ENCODE assay signal across 12 cellular contexts in the genomic region with DNA sequence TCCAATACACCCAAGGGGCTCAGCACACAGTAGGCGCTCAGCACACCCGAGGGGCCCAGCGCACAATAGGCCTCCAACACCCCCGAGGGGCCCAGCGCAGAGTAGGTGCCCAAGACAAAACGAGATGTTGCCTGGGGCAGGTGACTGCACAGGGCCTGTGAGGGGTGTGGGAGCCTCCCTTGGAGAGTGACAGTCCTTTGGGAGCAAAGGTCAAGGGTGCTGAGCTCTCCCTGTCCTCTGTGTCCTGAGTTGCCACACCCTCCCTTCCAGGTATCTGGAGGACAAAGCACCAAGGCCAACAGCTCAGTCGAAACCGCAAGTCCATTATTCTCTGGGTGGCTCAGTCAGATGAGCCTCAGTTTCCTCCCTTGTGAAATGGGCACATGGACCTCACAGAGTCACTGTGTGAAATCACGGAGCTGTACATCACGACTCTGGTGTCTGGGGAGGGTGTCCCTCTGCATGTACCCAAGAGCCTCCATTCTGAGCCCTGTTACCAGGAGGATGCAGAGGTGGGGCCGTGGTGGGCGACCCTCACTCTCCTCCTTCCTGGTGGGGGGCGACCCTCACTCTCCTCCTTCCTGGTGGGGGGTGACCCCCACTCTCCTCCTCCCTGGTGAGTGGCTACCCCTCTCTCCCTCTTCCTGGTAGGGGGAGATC.
DNase-seq lines count a peak whose midpoint lies in the region; ATAC-seq and TF ChIP-seq lines count a peak whose summit lies in the region.
"Had no signal": no experiment of that assay in that cellular context is flagged by ENCODE, and none has a peak within 500 bp of the region (broad histone marks: within the 10 kb centered on the region; RNA-seq: fewer than 3 reads in every experiment).

No MANE protein-coding gene starts in this region.

- ATAC-seq in left colon = peak; percentile 63
- ATAC-seq in aorta (ENCODE audit: low FRiP score) = no peak
- no peak for ATAC-seq in HG03520 (IDR thresholded peaks at IDR 0.05; ENCODE audit: unreplicated experiment)

- 97 to 98% methylated on average over 13 of the region's 13 CpGs for WGBS in aorta, 2 donors

- H3K36me3 ChIP-seq in right atrium auricular region = no peaks in the 10 kb centered on the region
- no peaks in the 10 kb centered on the region for H3K36me3 ChIP-seq in aorta (ENCODE audit: control insufficient read depth in 1 of 2, insufficient read depth in 2 of 2, low read length in 1 of 2)
- no peaks in the 10 kb centered on the region for H3K36me3 ChIP-seq in effector memory CD4-positive, alpha-beta T cell (ENCODE audit: control insufficient read depth, insufficient read depth, low read length)
- H3K36me3 ChIP-seq: HAP-1, vagina had no signal

- H3K4me1 ChIP-seq in right atrium auricular region (no peaks in the 10 kb centered on the region), aorta (ENCODE audit: control insufficient read depth in 1 of 2, insufficient read depth in 2 of 2, low read length in 2 of 2) (no peaks in the 10 kb centered on the region)
- peaks cover 5% of the 10 kb centered on the region for H3K4me1 ChIP-seq in effector memory CD4-positive, alpha-beta T cell (ENCODE audit: control insufficient read depth, insufficient read depth, low read length, poor library complexity, severe bottlenecking)
- H3K4me1 ChIP-seq: HAP-1 had no signal

- no peak for TF ChIP-seq CTCF in right atrium auricular region (IDR thresholded peaks at IDR 0.05)

- intact Hi-C loops in cardiac septum (cut with DNase I) (no loop called here), left colon (cut with DNase I, micrococcal nuclease) (no loop called here), aorta (cut with DNase I) (no loop called here)

- no peaks in the 10 kb centered on the region for H3K27me3 Mint-ChIP-seq in T-helper 2 cell treated with Interferon-gamma antibody and Interleukin-4, amounts not matched to agents 5 μg/mL and 100 μg/mL, for 36 hours (ENCODE audit: low read depth)
- H3K27me3 Mint-ChIP-seq: CD4-positive, alpha-beta memory T cell had no signal

- DNase-seq in cardiac septum (ENCODE audit: low spot score) (peak; percentile 68), right atrium auricular region (ENCODE audit: low spot score) (no peak), RPMI8226 (peak; percentile 39), left colon (peak; percentile 33 to 53), aorta (peak; percentile 25 to 56)
- no peak for DNase-seq in T-helper 2 cell treated with Interferon-gamma antibody and Interleukin-4, amounts not matched to agents 5 μg/mL and 100 μg/mL, for 36 hours (ENCODE audit: low spot score)
- no peak for DNase-seq in effector memory CD4-positive, alpha-beta T cell
- DNase-seq: NCI-H526 had no signal

- H3K4me3 ChIP-seq in right atrium auricular region (no peak overlapping the region), aorta (ENCODE audit: low read length in 2 of 2) (no peak overlapping the region)
- no peak overlapping the region for H3K4me3 ChIP-seq in effector memory CD4-positive, alpha-beta T cell (ENCODE audit: insufficient read depth, low read depth, low read length, poor library complexity, severe bottlenecking)
- H3K4me3 ChIP-seq: HAP-1, vagina had no signal

- H3K27ac Mint-ChIP-seq in T-helper 2 cell treated with Interferon-gamma antibody and Interleukin-4, amounts not matched to agents 5 μg/mL and 100 μg/mL, for 36 hours = no peak overlapping the region
- H3K27ac Mint-ChIP-seq: CD4-positive, alpha-beta memory T cell had no signal

- no peaks in the 10 kb centered on the region for H3K9me3 ChIP-seq in right atrium auricular region
- H3K9me3 ChIP-seq in aorta (ENCODE audit: control insufficient read depth, low read length) = no peaks in the 10 kb centered on the region
- H3K9me3 ChIP-seq in effector memory CD4-positive, alpha-beta T cell (ENCODE audit: control insufficient read depth, low read length) = no peaks in the 10 kb centered on the region
- H3K9me3 ChIP-seq: HAP-1, vagina had no signal

- no peaks in the 10 kb centered on the region for H3K36me3 Mint-ChIP-seq in T-helper 2 cell treated with Interferon-gamma antibody and Interleukin-4, amounts not matched to agents 5 μg/mL and 100 μg/mL, for 36 hours (ENCODE audit: low read depth)
- H3K36me3 Mint-ChIP-seq: CD4-positive, alpha-beta memory T cell had no signal

- no peaks in the 10 kb centered on the region for H3K9me3 Mint-ChIP-seq in T-helper 2 cell treated with Interferon-gamma antibody and Interleukin-4, amounts not matched to agents 5 μg/mL and 100 μg/mL, for 36 hours
- H3K9me3 Mint-ChIP-seq: CD4-positive, alpha-beta memory T cell had no signal

- H3K27ac ChIP-seq in right atrium auricular region (no peak overlapping the region), aorta (ENCODE audit: low read depth in 1 of 2, low read length in 2 of 2) (no peak overlapping the region)
- no peak overlapping the region for H3K27ac ChIP-seq in effector memory CD4-positive, alpha-beta T cell (ENCODE audit: insufficient read depth, low read length, poor library complexity, severe bottlenecking)
- H3K27ac ChIP-seq: vagina had no signal

- peaks cover 8% of the 10 kb centered on the region for H3K4me1 Mint-ChIP-seq in T-helper 2 cell treated with Interferon-gamma antibody and Interleukin-4, amounts not matched to agents 5 μg/mL and 100 μg/mL, for 36 hours (ENCODE audit: low read depth)

- H3K27me3 ChIP-seq in right atrium auricular region (no peaks in the 10 kb centered on the region), aorta (ENCODE audit: control insufficient read depth in 1 of 2, insufficient read depth in 2 of 2, low read length in 1 of 2) (no peaks in the 10 kb centered on the region)
- no peaks in the 10 kb centered on the region for H3K27me3 ChIP-seq in effector memory CD4-positive, alpha-beta T cell (replicated peaks; ENCODE audit: control insufficient read depth, insufficient read depth, low read length, poor library complexity, severe bottlenecking)
- H3K27me3 ChIP-seq: vagina had no signal

- no peak overlapping the region for H3K4me3 Mint-ChIP-seq in T-helper 2 cell treated with Interferon-gamma antibody and Interleukin-4, amounts not matched to agents 5 μg/mL and 100 μg/mL, for 36 hours
- H3K4me3 Mint-ChIP-seq: CD4-positive, alpha-beta memory T cell had no signal

Comparison
In these comparisons a context has a peak if more than half of its experiments do, and no peak if none do; other contexts are left out.
1. DNase-seq: peak in cardiac septum (single experiment), RPMI8226 (single experiment), left colon (2 of 2) and aorta (2 of 2); none in right atrium auricular region (single experiment), T-helper 2 cell treated with Interferon-gamma antibody and Interleukin-4, amounts not matched to agents 5 μg/mL and 100 μg/mL, for 36 hours (single experiment) and effector memory CD4-positive, alpha-beta T cell (0 of 3).